ENCODE assay signal across 1 cellular context in the genomic region with DNA sequence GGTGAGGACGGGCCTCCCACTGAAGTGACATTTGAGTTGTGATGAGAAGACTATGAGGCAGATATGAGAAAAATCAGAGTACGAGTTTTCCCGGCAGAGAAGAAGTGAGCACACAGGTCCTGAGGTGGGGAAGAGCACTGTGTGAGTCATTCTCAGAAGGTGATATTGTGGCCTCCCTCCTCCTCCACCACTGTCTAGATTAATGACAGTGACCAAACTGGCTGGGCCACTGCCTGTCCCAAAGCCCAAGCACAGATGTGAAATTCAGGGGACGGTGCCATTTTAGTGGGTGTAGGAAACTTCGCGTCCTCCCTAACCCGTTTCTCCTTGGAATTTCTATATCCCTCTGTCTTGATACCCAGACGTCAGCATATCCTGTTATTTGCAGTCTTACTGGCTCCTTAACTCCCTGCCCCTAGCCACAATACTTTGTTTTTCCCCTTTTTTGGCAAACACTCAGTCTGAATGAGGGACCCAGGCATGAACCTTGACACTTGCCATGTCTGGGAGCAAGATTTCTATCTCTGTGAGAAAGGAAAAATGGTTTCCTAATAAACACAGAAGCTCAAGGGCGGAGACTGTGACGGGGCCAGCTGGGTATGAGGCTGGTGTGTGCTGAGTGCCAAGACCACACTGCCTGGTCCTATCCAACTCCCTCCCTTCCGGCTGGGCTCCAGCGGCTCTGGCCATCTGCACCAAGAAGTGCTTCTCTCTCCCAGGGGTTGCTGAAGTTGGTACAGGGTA.
TF ChIP-seq lines count a peak whose summit lies in the region.

No MANE protein-coding gene starts in this region.

TF ChIP-seq in HepG2, 621 proteins besides CTCF, POLR2A, EP300 and RAD21 (continued from another document):
- TF ChIP-seq TP53 (CRISPR knock-in tag; conservative IDR thresholded peaks at IDR 0.05) (no peak), NR2C2 (CRISPR knock-in tag; IDR thresholded peaks at IDR 0.05; ENCODE audit: borderline replicate concordance) (no peak), ZNF607 (CRISPR knock-in tag; IDR thresholded peaks at IDR 0.05; ENCODE audit: borderline replicate concordance) (no peak), HOXA7 (CRISPR knock-in tag; IDR thresholded peaks at IDR 0.05) (no peak), ZNF33A (CRISPR knock-in tag; IDR thresholded peaks at IDR 0.05; ENCODE audit: borderline replicate concordance) (no peak), TBX2 (CRISPR knock-in tag; IDR thresholded peaks at IDR 0.05; ENCODE audit: borderline replicate concordance) (no peak), SOX5 (CRISPR knock-in tag; IDR thresholded peaks at IDR 0.05; ENCODE audit: borderline replicate concordance) (no peak)
- TF ChIP-seq, protein P1, sequence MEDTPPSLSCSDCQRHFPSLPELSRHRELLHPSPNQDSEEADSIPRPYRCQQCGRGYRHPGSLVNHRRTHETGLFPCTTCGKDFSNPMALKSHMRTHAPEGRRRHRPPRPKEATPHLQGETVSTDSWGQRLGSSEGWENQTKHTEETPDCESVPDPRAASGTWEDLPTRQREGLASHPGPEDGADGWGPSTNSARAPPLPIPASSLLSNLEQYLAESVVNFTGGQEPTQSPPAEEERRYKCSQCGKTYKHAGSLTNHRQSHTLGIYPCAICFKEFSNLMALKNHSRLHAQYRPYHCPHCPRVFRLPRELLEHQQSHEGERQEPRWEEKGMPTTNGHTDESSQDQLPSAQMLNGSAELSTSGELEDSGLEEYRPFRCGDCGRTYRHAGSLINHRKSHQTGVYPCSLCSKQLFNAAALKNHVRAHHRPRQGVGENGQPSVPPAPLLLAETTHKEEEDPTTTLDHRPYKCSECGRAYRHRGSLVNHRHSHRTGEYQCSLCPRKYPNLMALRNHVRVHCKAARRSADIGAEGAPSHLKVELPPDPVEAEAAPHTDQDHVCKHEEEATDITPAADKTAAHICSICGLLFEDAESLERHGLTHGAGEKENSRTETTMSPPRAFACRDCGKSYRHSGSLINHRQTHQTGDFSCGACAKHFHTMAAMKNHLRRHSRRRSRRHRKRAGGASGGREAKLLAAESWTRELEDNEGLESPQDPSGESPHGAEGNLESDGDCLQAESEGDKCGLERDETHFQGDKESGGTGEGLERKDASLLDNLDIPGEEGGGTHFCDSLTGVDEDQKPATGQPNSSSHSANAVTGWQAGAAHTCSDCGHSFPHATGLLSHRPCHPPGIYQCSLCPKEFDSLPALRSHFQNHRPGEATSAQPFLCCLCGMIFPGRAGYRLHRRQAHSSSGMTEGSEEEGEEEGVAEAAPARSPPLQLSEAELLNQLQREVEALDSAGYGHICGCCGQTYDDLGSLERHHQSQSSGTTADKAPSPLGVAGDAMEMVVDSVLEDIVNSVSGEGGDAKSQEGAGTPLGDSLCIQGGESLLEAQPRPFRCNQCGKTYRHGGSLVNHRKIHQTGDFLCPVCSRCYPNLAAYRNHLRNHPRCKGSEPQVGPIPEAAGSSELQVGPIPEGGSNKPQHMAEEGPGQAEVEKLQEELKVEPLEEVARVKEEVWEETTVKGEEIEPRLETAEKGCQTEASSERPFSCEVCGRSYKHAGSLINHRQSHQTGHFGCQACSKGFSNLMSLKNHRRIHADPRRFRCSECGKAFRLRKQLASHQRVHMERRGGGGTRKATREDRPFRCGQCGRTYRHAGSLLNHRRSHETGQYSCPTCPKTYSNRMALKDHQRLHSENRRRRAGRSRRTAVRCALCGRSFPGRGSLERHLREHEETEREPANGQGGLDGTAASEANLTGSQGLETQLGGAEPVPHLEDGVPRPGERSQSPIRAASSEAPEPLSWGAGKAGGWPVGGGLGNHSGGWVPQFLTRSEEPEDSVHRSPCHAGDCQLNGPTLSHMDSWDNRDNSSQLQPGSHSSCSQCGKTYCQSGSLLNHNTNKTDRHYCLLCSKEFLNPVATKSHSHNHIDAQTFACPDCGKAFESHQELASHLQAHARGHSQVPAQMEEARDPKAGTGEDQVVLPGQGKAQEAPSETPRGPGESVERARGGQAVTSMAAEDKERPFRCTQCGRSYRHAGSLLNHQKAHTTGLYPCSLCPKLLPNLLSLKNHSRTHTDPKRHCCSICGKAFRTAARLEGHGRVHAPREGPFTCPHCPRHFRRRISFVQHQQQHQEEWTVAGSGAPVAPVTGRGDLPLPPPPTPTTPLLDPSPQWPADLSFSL (CRISPR knock-in tag; IDR thresholded peaks at IDR 0.05): no peak
- TF ChIP-seq, protein P2, sequence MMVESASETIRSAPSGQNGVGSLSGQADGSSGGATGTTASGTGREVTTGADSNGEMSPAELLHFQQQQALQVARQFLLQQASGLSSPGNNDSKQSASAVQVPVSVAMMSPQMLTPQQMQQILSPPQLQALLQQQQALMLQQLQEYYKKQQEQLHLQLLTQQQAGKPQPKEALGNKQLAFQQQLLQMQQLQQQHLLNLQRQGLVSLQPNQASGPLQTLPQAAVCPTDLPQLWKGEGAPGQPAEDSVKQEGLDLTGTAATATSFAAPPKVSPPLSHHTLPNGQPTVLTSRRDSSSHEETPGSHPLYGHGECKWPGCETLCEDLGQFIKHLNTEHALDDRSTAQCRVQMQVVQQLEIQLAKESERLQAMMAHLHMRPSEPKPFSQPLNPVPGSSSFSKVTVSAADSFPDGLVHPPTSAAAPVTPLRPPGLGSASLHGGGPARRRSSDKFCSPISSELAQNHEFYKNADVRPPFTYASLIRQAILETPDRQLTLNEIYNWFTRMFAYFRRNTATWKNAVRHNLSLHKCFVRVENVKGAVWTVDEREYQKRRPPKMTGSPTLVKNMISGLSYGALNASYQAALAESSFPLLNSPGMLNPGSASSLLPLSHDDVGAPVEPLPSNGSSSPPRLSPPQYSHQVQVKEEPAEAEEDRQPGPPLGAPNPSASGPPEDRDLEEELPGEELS (CRISPR knock-in tag; IDR thresholded peaks at IDR 0.05): no peak
